28 cellular contexts compared by ENCODE assay signal in the genomic region with DNA sequence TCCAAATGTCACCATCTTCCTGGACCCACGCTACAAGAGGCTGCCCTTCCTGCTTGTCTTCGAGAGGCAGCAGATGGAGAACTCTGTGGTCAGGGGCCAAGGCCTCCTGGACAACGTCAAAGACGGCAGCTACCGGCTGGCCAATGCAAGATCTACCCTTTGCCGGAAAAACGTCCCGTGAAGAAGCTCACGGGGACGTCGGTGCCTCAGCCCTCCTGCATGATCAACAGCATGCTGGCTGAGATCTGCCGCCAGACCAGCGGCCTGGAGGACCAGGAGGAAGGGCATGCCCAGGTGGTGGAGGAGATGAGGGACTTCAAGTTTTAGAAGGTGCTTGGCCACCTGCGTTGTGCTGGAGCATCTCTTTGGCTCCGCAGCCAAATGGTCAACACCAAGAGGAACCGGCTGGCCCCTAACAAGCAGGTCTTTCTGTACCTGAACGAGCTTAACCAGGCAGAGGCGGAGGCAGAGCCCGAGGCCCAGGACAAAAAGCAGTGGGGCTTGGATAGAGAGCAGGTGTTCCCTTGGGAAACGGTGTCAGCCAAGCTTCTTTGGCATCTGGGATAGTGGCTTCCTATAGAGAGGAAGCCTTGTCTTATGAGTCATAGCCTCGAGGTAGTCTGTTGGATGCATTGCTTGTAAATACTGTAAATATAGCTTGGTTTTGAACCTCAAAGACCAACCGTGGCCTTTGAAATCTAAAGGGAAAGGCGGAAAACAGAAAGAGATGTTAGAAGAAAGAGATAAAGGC.
"Had no signal": no experiment of that assay in that cellular context is flagged by ENCODE, and none has a peak within 500 bp of the region (broad histone marks: within the 10 kb centered on the region; RNA-seq: fewer than 3 reads in every experiment).

No MANE protein-coding gene starts in this region.

- H3K27ac ChIP-seq: gastroesophageal sphincter, neural progenitor cell, right lobe of liver, skin epidermis, suprapubic skin, tibial artery had no signal

- H3K9ac ChIP-seq: neural progenitor cell had no signal

- H3K9me3 ChIP-seq: gastroesophageal sphincter, right lobe of liver, suprapubic skin, tibial artery had no signal

- H3K4me3 Mint-ChIP-seq: activated B cell treated with CpG ODN at 0.5 μM for 24 hours; activated CD8-positive, alpha-beta T cell treated with anti-CD3 and anti-CD28 coated beads for 36 hours; activated naive CD4-positive, alpha-beta T cell treated with anti-CD3 and anti-CD28 coated beads, Interleukin-2, amount 50 U/mL, for 24 hours; activated naive CD8-positive, alpha-beta T cell treated with anti-CD3 and anti-CD28 coated beads, Interleukin-2, amount 50 U/mL, for 24 hours; activated T-cell treated with anti-CD3 and anti-CD28 coated beads, Interleukin-2, amount 50 U/mL, for 4 hours; activated T-helper 17 cell treated with anti-CD3 and anti-CD28 coated beads, Interleukin-2, amount 50 U/mL, for 72 hours; dendritic cell treated with granulocyte-macrophage colony-stimulating factor and Interleukin-4, amounts not matched to agents 40 ng/mL and 50 ng/mL, for 4 days; endodermal cell; memory B cell; naive thymus-derived CD8-positive, alpha-beta T cell; neural progenitor cell; T-helper 2 cell treated with Interferon-gamma antibody and Interleukin-4, amounts not matched to agents 5 μg/mL and 100 μg/mL, for 36 hours had no signal

- H3K36me3 Mint-ChIP-seq: activated naive CD4-positive, alpha-beta T cell treated with anti-CD3 and anti-CD28 coated beads, Interleukin-2, amount 50 U/mL, for 24 hours; memory B cell; naive thymus-derived CD8-positive, alpha-beta T cell; neural progenitor cell had no signal

- H3K27me3 ChIP-seq: gastroesophageal sphincter, neural progenitor cell, right lobe of liver, tibial artery had no signal

- H3K27ac Mint-ChIP-seq: activated B cell treated with CpG ODN at 0.5 μM for 24 hours; activated CD8-positive, alpha-beta T cell treated with anti-CD3 and anti-CD28 coated beads for 36 hours; activated naive CD4-positive, alpha-beta T cell treated with anti-CD3 and anti-CD28 coated beads, Interleukin-2, amount 50 U/mL, for 24 hours; activated naive CD8-positive, alpha-beta T cell treated with anti-CD3 and anti-CD28 coated beads, Interleukin-2, amount 50 U/mL, for 24 hours; activated T-helper 17 cell treated with anti-CD3 and anti-CD28 coated beads, Interleukin-2, amount 50 U/mL, for 72 hours; dendritic cell treated with granulocyte-macrophage colony-stimulating factor and Interleukin-4, amounts not matched to agents 40 ng/mL and 50 ng/mL, for 4 days; endodermal cell; memory B cell; naive thymus-derived CD8-positive, alpha-beta T cell; neural progenitor cell; progenitor cell of endocrine pancreas; T-helper 2 cell treated with Interferon-gamma antibody and Interleukin-4, amounts not matched to agents 5 μg/mL and 100 μg/mL, for 36 hours had no signal

- H3K4me3 ChIP-seq: gastroesophageal sphincter, neural progenitor cell, right lobe of liver, skin epidermis, suprapubic skin, tibial artery had no signal

- H3K4me2 ChIP-seq: neural progenitor cell had no signal

- DNase-seq: activated B cell treated with CpG ODN at 0.5 μM for 24 hours; activated CD4-positive, alpha-beta T cell treated with anti-CD3 and anti-CD28 coated beads, Interleukin-2, amount 50 U/mL, for 1 hour; activated CD8-positive, alpha-beta T cell treated with anti-CD3 and anti-CD28 coated beads for 36 hours; activated gamma-delta T cell treated with Interleukin-2 at 50 U/mL for 16 hours; activated naive CD8-positive, alpha-beta T cell treated with anti-CD3 and anti-CD28 coated beads, Interleukin-2, amount 50 U/mL, for 24 hours; activated T-cell treated with anti-CD3 and anti-CD28 coated beads, Interleukin-2, amount 50 U/mL, for 4 hours; amygdala; central memory CD4-positive, alpha-beta T cell; endodermal cell; head of caudate nucleus; hippocampal formation; kidney; naive thymus-derived CD8-positive, alpha-beta T cell; right lobe of liver; stimulated activated CD4-positive, alpha-beta T cell treated with anti-CD3 and anti-CD28 coated beads, Interleukin-1b, Interleukin-23, amount 100 ng/mL, for 48 hours; stimulated activated naive CD4-positive, alpha-beta T cell; T-helper 1 cell; tibial artery had no signal

- H2AFZ ChIP-seq: neural progenitor cell had no signal

- H3K4me1 ChIP-seq: gastroesophageal sphincter, neural progenitor cell, right lobe of liver, suprapubic skin, tibial artery had no signal

- H3K9me3 Mint-ChIP-seq: activated B cell treated with CpG ODN at 0.5 μM for 24 hours; activated CD8-positive, alpha-beta T cell treated with anti-CD3 and anti-CD28 coated beads for 36 hours; activated naive CD8-positive, alpha-beta T cell treated with anti-CD3 and anti-CD28 coated beads, Interleukin-2, amount 50 U/mL, for 24 hours; activated T-cell treated with anti-CD3 and anti-CD28 coated beads, Interleukin-2, amount 50 U/mL, for 4 hours; activated T-helper 17 cell treated with anti-CD3 and anti-CD28 coated beads, Interleukin-2, amount 50 U/mL, for 72 hours; dendritic cell treated with granulocyte-macrophage colony-stimulating factor and Interleukin-4, amounts not matched to agents 40 ng/mL and 50 ng/mL, for 4 days; endodermal cell; memory B cell; naive thymus-derived CD8-positive, alpha-beta T cell; neural progenitor cell; T-helper 2 cell treated with Interferon-gamma antibody and Interleukin-4, amounts not matched to agents 5 μg/mL and 100 μg/mL, for 36 hours had no signal

- H3K36me3 ChIP-seq: gastroesophageal sphincter, neural progenitor cell, right lobe of liver, suprapubic skin, tibial artery had no signal

- H3K4me1 Mint-ChIP-seq: activated B cell treated with CpG ODN at 0.5 μM for 24 hours; endodermal cell; memory B cell; naive thymus-derived CD8-positive, alpha-beta T cell; neural progenitor cell had no signal

- ATAC-seq: activated CD8-positive, alpha-beta T cell treated with anti-CD3 and anti-CD28 coated beads for 36 hours; activated naive CD8-positive, alpha-beta T cell treated with anti-CD3 and anti-CD28 coated beads, Interleukin-2, amount 50 U/mL, for 24 hours; activated T-cell treated with anti-CD3 and anti-CD28 coated beads, Interleukin-2, amount 50 U/mL, for 4 hours; activated T-helper 17 cell treated with anti-CD3 and anti-CD28 coated beads, Interleukin-2, amount 50 U/mL, for 72 hours; gastroesophageal sphincter; naive thymus-derived CD8-positive, alpha-beta T cell; right lobe of liver had no signal
